ENCODE assay signal across 8 cellular contexts in genomic region chrX:18885317-18886004, GRCh38.
DNase-seq lines count a peak whose midpoint lies in the region; ATAC-seq and TF ChIP-seq lines count a peak whose summit lies in the region.

No MANE protein-coding gene starts in this region.

- no peak for DNase-seq in heart right ventricle
- DNase-seq in cardiac septum (ENCODE audit: low spot score): no peak
- DNase-seq in NT2/D1 (ENCODE audit: low read depth, low spot score): no peak
- no peak for DNase-seq in effector memory CD4-positive, alpha-beta T cell
- DNase-seq in HUDEP-2 (lab: John Stamatoyannopoulos, UW; ENCODE audit: unreplicated experiment in 76 of 76): no peak
- DNase-seq in 8988T: no peak
- DNase-seq in activated effector memory CD4-positive, alpha-beta T cell treated with anti-CD3 and anti-CD28 coated beads, Interleukin-2, amount 50 U/mL, for 16 hours: no peak

- intact Hi-C loops in heart right ventricle (cut with DNase I) (loop anchor here in 5 of 10 donors (2.0 to 10.0 kb wide), 4 partner anchors 97 to 213 kb away; partner anchors contain the start of genes RS1 (in 4 of the 5) and PHKA2 (in 1 of the 5)), cardiac septum (cut with DNase I) (loop anchor here (5.0 kb wide), 1 partner anchor 213 kb away; the partner anchor contains the start of gene RS1)

- H3K4me1 ChIP-seq in heart right ventricle (peaks cover 0 to 29% (median 24%) of the 10 kb centered on the region in 9 donors), NT2/D1 (ENCODE audit: insufficient read depth, insufficient read length) (peaks cover 9% of the 10 kb centered on the region), rectal smooth muscle tissue (ENCODE audit: control insufficient read depth, insufficient read depth, low read length) (no peaks in the 10 kb centered on the region)
- peaks cover 9% of the 10 kb centered on the region for H3K4me1 ChIP-seq in effector memory CD4-positive, alpha-beta T cell (ENCODE audit: control insufficient read depth, insufficient read depth, low read length, poor library complexity, severe bottlenecking)

- H3K9ac ChIP-seq in NT2/D1 (ENCODE audit: insufficient read length, low read depth) (peak overlapping the region; percentile 68), rectal smooth muscle tissue (ENCODE audit: low read length) (no peak overlapping the region)

- peak in 4 of 8 donors; percentile 1 to 29 (median 10) for ATAC-seq in heart right ventricle

- H3K9me3 ChIP-seq in heart right ventricle (no peaks in the 10 kb centered on the region), NT2/D1 (ENCODE audit: insufficient read depth, low read length) (no peaks in the 10 kb centered on the region)
- no peaks in the 10 kb centered on the region for H3K9me3 ChIP-seq in effector memory CD4-positive, alpha-beta T cell (ENCODE audit: control insufficient read depth, low read length)

- H3K27me3 ChIP-seq in heart right ventricle (no peaks in the 10 kb centered on the region), NT2/D1 (ENCODE audit: insufficient read depth, insufficient read length) (no peaks in the 10 kb centered on the region), rectal smooth muscle tissue (ENCODE audit: control insufficient read depth, insufficient read depth, low read length) (no peaks in the 10 kb centered on the region)
- no peaks in the 10 kb centered on the region for H3K27me3 ChIP-seq in effector memory CD4-positive, alpha-beta T cell (replicated peaks; ENCODE audit: control insufficient read depth, insufficient read depth, low read length, poor library complexity, severe bottlenecking)

- H3K36me3 ChIP-seq in heart right ventricle: no peaks in the 10 kb centered on the region
- no peaks in the 10 kb centered on the region for H3K36me3 ChIP-seq in NT2/D1 (ENCODE audit: insufficient read depth, insufficient read length, low read length)
- no peaks in the 10 kb centered on the region for H3K36me3 ChIP-seq in effector memory CD4-positive, alpha-beta T cell (ENCODE audit: control insufficient read depth, insufficient read depth, low read length)
- no peaks in the 10 kb centered on the region for H3K36me3 ChIP-seq in rectal smooth muscle tissue (ENCODE audit: control insufficient read depth, insufficient read depth, low read length)

- H3K27ac ChIP-seq in heart right ventricle (peak overlapping the region; percentile 81 to 91 (median 88)), rectal smooth muscle tissue (ENCODE audit: low read depth, low read length) (no peak overlapping the region)
- H3K27ac ChIP-seq in effector memory CD4-positive, alpha-beta T cell (ENCODE audit: insufficient read depth, low read length, poor library complexity, severe bottlenecking): peak overlapping the region; percentile 57

- peak overlapping the region in 7 of 10 donors; percentile 42 to 55 (median 48) for H3K4me3 ChIP-seq in heart right ventricle
- H3K4me3 ChIP-seq in NT2/D1 (ENCODE audit: insufficient read length, low read depth): peak overlapping the region; percentile 53
- H3K4me3 ChIP-seq in effector memory CD4-positive, alpha-beta T cell (ENCODE audit: insufficient read depth, low read depth, low read length, poor library complexity, severe bottlenecking): peak overlapping the region; percentile 52
- H3K4me3 ChIP-seq in rectal smooth muscle tissue (ENCODE audit: low read length): peak overlapping the region; percentile 60

- TF ChIP-seq CTCF in heart right ventricle (IDR thresholded peaks at IDR 0.05): no peak

- 32 to 34% methylated on average over 8 of the region's 8 CpGs for WGBS in heart right ventricle, 2 donors
